In the genomic region with DNA sequence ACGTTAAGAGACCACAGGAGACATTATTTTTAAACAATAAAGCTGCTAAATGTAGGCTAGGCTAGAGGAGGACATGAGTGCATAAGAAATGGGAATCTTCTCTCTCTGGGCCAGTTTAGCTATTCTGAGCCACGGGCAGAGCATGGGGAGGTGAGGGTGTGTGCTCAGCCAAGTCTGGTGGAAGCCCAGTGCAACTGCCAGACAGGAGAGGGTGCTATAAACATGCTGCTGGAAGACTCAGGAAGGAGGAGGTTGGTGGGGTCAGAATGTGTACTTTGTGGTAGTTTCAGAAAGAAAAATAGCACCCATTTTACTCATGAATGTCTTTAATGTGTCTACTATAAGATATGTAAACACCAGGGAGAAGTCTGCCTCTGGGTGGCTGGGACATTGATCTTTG, we compare ENCODE assay signal across 1 cellular context.
TF ChIP-seq lines count a peak whose summit lies in the region.

No MANE protein-coding gene starts in this region.

TF ChIP-seq in HEK293, 187 proteins besides CTCF, POLR2A, EP300 and RAD21 (continued from another document):
- TF ChIP-seq, protein P1, sequence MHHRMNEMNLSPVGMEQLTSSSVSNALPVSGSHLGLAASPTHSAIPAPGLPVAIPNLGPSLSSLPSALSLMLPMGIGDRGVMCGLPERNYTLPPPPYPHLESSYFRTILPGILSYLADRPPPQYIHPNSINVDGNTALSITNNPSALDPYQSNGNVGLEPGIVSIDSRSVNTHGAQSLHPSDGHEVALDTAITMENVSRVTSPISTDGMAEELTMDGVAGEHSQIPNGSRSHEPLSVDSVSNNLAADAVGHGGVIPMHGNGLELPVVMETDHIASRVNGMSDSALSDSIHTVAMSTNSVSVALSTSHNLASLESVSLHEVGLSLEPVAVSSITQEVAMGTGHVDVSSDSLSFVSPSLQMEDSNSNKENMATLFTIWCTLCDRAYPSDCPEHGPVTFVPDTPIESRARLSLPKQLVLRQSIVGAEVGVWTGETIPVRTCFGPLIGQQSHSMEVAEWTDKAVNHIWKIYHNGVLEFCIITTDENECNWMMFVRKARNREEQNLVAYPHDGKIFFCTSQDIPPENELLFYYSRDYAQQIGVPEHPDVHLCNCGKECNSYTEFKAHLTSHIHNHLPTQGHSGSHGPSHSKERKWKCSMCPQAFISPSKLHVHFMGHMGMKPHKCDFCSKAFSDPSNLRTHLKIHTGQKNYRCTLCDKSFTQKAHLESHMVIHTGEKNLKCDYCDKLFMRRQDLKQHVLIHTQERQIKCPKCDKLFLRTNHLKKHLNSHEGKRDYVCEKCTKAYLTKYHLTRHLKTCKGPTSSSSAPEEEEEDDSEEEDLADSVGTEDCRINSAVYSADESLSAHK (tag by site-specific recombination; IDR thresholded peaks at IDR 0.05) = no peak
- TF ChIP-seq ZNF658 (tag by site-specific recombination; IDR thresholded peaks at IDR 0.05) (no peak), KLF16 (tag by site-specific recombination; IDR thresholded peaks at IDR 0.05) (no peak), HOXC10 (CRISPR knock-in tag; IDR thresholded peaks at IDR 0.05) (no peak), GFI1B (tag by site-specific recombination; IDR thresholded peaks at IDR 0.05) (no peak), ZNF174 (tag by site-specific recombination; IDR thresholded peaks at IDR 0.05) (no peak)
- TF ChIP-seq, protein P2, sequence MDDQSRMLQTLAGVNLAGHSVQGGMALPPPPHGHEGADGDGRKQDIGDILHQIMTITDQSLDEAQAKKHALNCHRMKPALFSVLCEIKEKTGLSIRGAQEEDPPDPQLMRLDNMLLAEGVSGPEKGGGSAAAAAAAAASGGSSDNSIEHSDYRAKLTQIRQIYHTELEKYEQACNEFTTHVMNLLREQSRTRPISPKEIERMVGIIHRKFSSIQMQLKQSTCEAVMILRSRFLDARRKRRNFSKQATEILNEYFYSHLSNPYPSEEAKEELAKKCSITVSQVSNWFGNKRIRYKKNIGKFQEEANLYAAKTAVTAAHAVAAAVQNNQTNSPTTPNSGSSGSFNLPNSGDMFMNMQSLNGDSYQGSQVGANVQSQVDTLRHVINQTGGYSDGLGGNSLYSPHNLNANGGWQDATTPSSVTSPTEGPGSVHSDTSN (CRISPR knock-in tag; IDR thresholded peaks at IDR 0.05) = no peak
- TF ChIP-seq, protein P3, sequence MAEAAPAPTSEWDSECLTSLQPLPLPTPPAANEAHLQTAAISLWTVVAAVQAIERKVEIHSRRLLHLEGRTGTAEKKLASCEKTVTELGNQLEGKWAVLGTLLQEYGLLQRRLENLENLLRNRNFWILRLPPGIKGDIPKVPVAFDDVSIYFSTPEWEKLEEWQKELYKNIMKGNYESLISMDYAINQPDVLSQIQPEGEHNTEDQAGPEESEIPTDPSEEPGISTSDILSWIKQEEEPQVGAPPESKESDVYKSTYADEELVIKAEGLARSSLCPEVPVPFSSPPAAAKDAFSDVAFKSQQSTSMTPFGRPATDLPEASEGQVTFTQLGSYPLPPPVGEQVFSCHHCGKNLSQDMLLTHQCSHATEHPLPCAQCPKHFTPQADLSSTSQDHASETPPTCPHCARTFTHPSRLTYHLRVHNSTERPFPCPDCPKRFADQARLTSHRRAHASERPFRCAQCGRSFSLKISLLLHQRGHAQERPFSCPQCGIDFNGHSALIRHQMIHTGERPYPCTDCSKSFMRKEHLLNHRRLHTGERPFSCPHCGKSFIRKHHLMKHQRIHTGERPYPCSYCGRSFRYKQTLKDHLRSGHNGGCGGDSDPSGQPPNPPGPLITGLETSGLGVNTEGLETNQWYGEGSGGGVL (tag by site-specific recombination; IDR thresholded peaks at IDR 0.05) = no peak
